Comparison of ENCODE assay signal across 24 cellular contexts in genomic region chr2:42545714-42546390, GRCh38. TPM values are rescaled to one million over a fixed set of nuclear protein-coding genes. Genes with fewer than 3 reads are reported as not detected.
DNase-seq lines count a peak whose midpoint lies in the region; ATAC-seq and TF ChIP-seq lines count a peak whose summit lies in the region.
"Had no signal": no experiment of that assay in that cellular context is flagged by ENCODE, and none has a peak within 500 bp of the region (broad histone marks: within the 10 kb centered on the region; RNA-seq: fewer than 3 reads in every experiment).

No MANE protein-coding gene starts in this region.

- no peak overlapping the region for H3K9ac ChIP-seq in parathyroid adenoma
- H3K9ac ChIP-seq: GM23248 had no signal

- 38% methylated on average over 9 of the region's 9 CpGs for WGBS in hepatocyte (ENCODE audit: low lambda C conversion rate, missing lambda C conversion rate)

- H3K4me3 ChIP-seq in hepatocyte (no peak overlapping the region), parathyroid adenoma (ENCODE audit: low read depth, low read length) (no peak overlapping the region)
- H3K4me3 ChIP-seq: GM23248, prostate gland, stomach had no signal

- H3K9me2 ChIP-seq in hepatocyte (replicated peaks; ENCODE audit: insufficient read depth), result no peaks in the 10 kb centered on the region

- no peaks in the 10 kb centered on the region for H3K9me3 ChIP-seq in hepatocyte (ENCODE audit: low read depth)
- no peaks in the 10 kb centered on the region for H3K9me3 ChIP-seq in parathyroid adenoma (ENCODE audit: control insufficient read depth, low read length)
- H3K9me3 ChIP-seq: BE2C, prostate gland, stomach had no signal

- H4K20me1 ChIP-seq in hepatocyte (ENCODE audit: insufficient read depth, poor library complexity, severe bottlenecking), result no peaks in the 10 kb centered on the region

- no peaks in the 10 kb centered on the region for H3K79me2 ChIP-seq in hepatocyte
- H3K79me2 ChIP-seq in parathyroid adenoma, result no peaks in the 10 kb centered on the region

- no peak for TF ChIP-seq CTCF in hepatocyte (IDR thresholded peaks at IDR 0.05; ENCODE audit: poor library complexity)
- no peak for TF ChIP-seq CTCF in parathyroid adenoma (IDR thresholded peaks at IDR 0.05)

- H2AFZ ChIP-seq in hepatocyte (peak overlapping the region; percentile 35), parathyroid adenoma (peak overlapping the region; percentile 67)
- H2AFZ ChIP-seq: GM23248 had no signal

- H3K27ac ChIP-seq in hepatocyte (no peak overlapping the region), parathyroid adenoma (no peak overlapping the region)
- H3K27ac ChIP-seq: 22Rv1, GM23248, prostate gland, RWPE1, stomach had no signal

- DNase-seq in NCI-H1105 treated with DMSO at 0.1 percent for 48 hours (lab: John Stamatoyannopoulos, UW) (peak; percentile 0), NCI-H1105 (lab: John Stamatoyannopoulos, UW) (no peak), NCI-H2227 (lab: John Stamatoyannopoulos, UW; ENCODE audit: unreplicated experiment) (peak; percentile 26), hepatocyte (ENCODE audit: low spot score) (no peak), DMS153 (lab: John Stamatoyannopoulos, UW) (no peak), GDM1 (lab: John Stamatoyannopoulos, UW) (no peak)
- DNase-seq: activated CD4-positive, alpha-beta T cell treated with anti-CD3 and anti-CD28 coated beads for 36 hours; activated naive CD8-positive, alpha-beta T cell treated with anti-CD3 and anti-CD28 coated beads, Interleukin-2, amount 10 ng/mL, durations not matched to agents 7 days and 5 days; BE2C; Calu3; GM23248; islet precursor cell; naive thymus-derived CD8-positive, alpha-beta T cell; NCI-H345; small intestine; stimulated activated CD4-positive, alpha-beta T cell treated with anti-CD3 and anti-CD28 coated beads, Interleukin-2, amount 100 ng/mL, for 48 hours; stomach had no signal

- H3K27me3 ChIP-seq in hepatocyte (no peaks in the 10 kb centered on the region), parathyroid adenoma (ENCODE audit: control insufficient read depth, insufficient read depth, low read length) (no peaks in the 10 kb centered on the region)
- H3K27me3 ChIP-seq: BE2C, stomach had no signal

- H3K4me1 ChIP-seq in hepatocyte (ENCODE audit: insufficient read depth) (no peaks in the 10 kb centered on the region), parathyroid adenoma (no peaks in the 10 kb centered on the region)
- H3K4me1 ChIP-seq: prostate gland, stomach had no signal

- H3K36me3 ChIP-seq in hepatocyte (replicated peaks; ENCODE audit: insufficient read depth, low read depth) (no peaks in the 10 kb centered on the region), parathyroid adenoma (ENCODE audit: control insufficient read depth, insufficient read depth, low read length) (no peaks in the 10 kb centered on the region)
- H3K36me3 ChIP-seq: BE2C, prostate gland, stomach had no signal

- H3K4me2 ChIP-seq in hepatocyte (no peak overlapping the region), parathyroid adenoma (ENCODE audit: low read length) (no peak overlapping the region)

- ATAC-seq in GM21526 (IDR thresholded peaks at IDR 0.05; ENCODE audit: low FRiP score, unreplicated experiment), result no peak
- ATAC-seq: activated CD4-positive, alpha-beta T cell treated with anti-CD3 and anti-CD28 coated beads for 36 hours; activated T-helper 17 cell treated with anti-CD3 and anti-CD28 coated beads, Interleukin-2, amount 50 U/mL, for 72 hours; naive thymus-derived CD8-positive, alpha-beta T cell had no signal

RNA-seq across cellular contexts. Expression of gene MTA3, which starts 22.6 kb away (rescaled TPM):
- 34.6 and 38.7 TPM in 2 replicates for total RNA-seq in hepatocyte
- 36.1 and 44.3 TPM in 2 replicates for polyA plus RNA-seq in hepatocyte

RNA-seq across cellular contexts. Expression of gene KCNG3, which starts 52.1 kb away (rescaled TPM):
- 0.28 and 0.57 TPM in 2 replicates for total RNA-seq in hepatocyte
- 0.13 TPM in 1 of 2 replicates, not detected in the other for polyA plus RNA-seq in hepatocyte
- total RNA-seq: activated T-helper 17 cell treated with anti-CD3 and anti-CD28 coated beads, Interleukin-2, amount 50 U/mL, for 72 hours; GM23248; naive thymus-derived CD8-positive, alpha-beta T cell; ureter had no signal
- polyA plus RNA-seq: GM23248; naive thymus-derived CD8-positive, alpha-beta T cell; stomach had no signal

Comparison
In these comparisons a context has a peak if more than half of its experiments do, and no peak if none do; other contexts are left out.
1. DNase-seq: peak in NCI-H1105 treated with DMSO at 0.1 percent for 48 hours (single experiment) and NCI-H2227 (single experiment); none in NCI-H1105 (single experiment), hepatocyte (single experiment), DMS153 (single experiment) and GDM1 (single experiment).